ENCODE assay signal across 10 cellular contexts in the genomic region with DNA sequence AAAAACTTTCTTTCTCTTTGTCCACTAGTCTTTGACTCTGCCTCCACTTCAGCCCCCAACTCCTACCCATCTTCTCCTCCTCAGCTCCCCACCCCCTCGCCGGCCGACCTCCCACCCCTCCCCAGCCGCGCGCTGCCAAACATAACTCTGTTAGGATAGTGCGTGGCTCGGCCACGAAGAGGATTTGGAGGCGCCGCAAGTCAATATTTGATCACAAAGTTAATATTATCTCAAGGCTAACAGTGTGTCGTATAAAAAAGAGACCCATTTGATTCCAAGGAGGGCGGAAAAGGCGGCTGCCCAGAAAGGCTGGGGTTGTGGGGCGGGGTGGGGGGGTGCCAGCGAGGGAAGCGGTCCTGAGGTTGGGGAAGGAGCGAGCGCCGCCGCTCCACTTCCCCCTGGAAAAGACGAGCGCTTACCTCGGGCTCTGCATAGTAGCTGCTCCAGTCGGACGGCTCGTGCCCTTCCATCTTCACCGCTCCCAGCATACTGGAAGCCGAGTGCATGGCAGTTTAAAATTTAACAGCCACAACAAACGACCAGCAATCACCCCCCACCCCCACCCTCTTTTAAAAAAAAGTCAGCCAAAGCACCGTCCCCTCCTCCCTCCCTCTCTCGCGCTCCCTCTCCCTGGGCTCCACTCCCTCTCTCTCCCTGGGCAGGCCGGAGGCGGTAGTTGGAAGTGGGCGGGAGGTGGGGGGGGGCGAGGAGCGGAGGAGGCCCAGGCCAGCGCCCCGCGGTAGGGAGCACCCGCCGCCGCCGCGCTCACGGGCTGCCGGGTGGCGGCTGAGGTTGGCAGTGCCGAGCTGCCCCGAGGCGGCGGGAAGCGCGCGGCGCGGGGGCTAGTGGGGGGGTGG. TPM values are rescaled to one million over a fixed set of nuclear protein-coding genes. Genes with fewer than 3 reads are reported as not detected.
A peak's percentile ranks its signal among the peaks of the same experiment; 100 is the strongest.
DNase-seq lines count a peak whose midpoint lies in the region; ATAC-seq, FAIRE-seq and TF ChIP-seq lines count a peak whose summit lies in the region.
"Had no signal": no experiment of that assay in that cellular context is flagged by ENCODE, and none has a peak within 500 bp of the region (broad histone marks: within the 10 kb centered on the region; RNA-seq: fewer than 3 reads in every experiment).

Gene FOXA2 (minus strand): TSS at position 800 of the 857 bp plus-strand sequence. CDS start 294 bp downstream, at position 506.

- no peak for ATAC-seq in HG02840 (IDR thresholded peaks at IDR 0.05; ENCODE audit: low FRiP score, unreplicated experiment)

- TF ChIP-seq CTCF in kidney epithelial cell (IDR thresholded peaks at IDR 0.05; ENCODE audit: insufficient read depth, low read length, poor library complexity, severe bottlenecking) (no peak), thyroid gland (IDR thresholded peaks at IDR 0.05) (no peak)

- H3K27ac ChIP-seq in thyroid gland: peak within 1 kb of the TSS in 2 of 3 donors; percentile 84 to 85

- peaks cover 17 to 31% of the 10 kb centered on the region in 2 donors for H3K4me1 ChIP-seq in thyroid gland

- H3K4me1 Mint-ChIP-seq in T-helper 1 cell treated with Interleukin-12 subunit alpha and Interleukin-12 subunit beta and Interleukin-4 antibody, amounts not matched to agents 30 μg/mL and 1 μg/mL, for 36 hours (ENCODE audit: low read depth): no peaks in the 10 kb centered on the region

- H3K4me3 Mint-ChIP-seq in T-helper 1 cell treated with Interleukin-12 subunit alpha and Interleukin-12 subunit beta and Interleukin-4 antibody, amounts not matched to agents 30 μg/mL and 1 μg/mL, for 36 hours: no peak within 1 kb of the TSS

- FAIRE-seq in RCC 7860 (lab: Jason Lieb, UNC) (no peak), HTR-8/SVneo (lab: Jason Lieb, UNC) (no peak)

- peaks cover 74% of the 10 kb centered on the region for H3K27me3 Mint-ChIP-seq in T-helper 1 cell treated with Interleukin-12 subunit alpha and Interleukin-12 subunit beta and Interleukin-4 antibody, amounts not matched to agents 30 μg/mL and 1 μg/mL, for 36 hours (ENCODE audit: low read depth)

- H3K4me3 ChIP-seq in kidney epithelial cell (ENCODE audit: low read depth, low read length): peak within 1 kb of the TSS; percentile 18
- H3K4me3 ChIP-seq in thyroid gland (replicated peaks in 1 of 3): peak within 1 kb of the TSS in 2 of 3 donors; percentile 41 to 43

- TF ChIP-seq POLR2A in thyroid gland (IDR thresholded peaks at IDR 0.05): peak in 1 of 2 donors; percentile 11

- WGBS in thyroid gland, 2 donors: 1% methylated on average over 37 to 39 of the region's 58 CpGs

- H3K27ac Mint-ChIP-seq in T-helper 1 cell treated with Interleukin-12 subunit alpha and Interleukin-12 subunit beta and Interleukin-4 antibody, amounts not matched to agents 30 μg/mL and 1 μg/mL, for 36 hours: peak within 1 kb of the TSS; percentile 59

- H3K27me3 ChIP-seq in kidney epithelial cell (ENCODE audit: control insufficient read depth, insufficient read depth, low read length) (peaks cover 75% of the 10 kb centered on the region), thyroid gland (peaks cover 6% of the 10 kb centered on the region)

- intact Hi-C loops in thyroid gland (cut with DNase I): loop anchor here (10.0 kb wide), 2 partner anchors 101 to 129 kb away; no protein-coding TSS in a partner anchor

- H3K36me3 Mint-ChIP-seq in T-helper 1 cell treated with Interleukin-12 subunit alpha and Interleukin-12 subunit beta and Interleukin-4 antibody, amounts not matched to agents 30 μg/mL and 1 μg/mL, for 36 hours (ENCODE audit: low read depth): no peaks in the 10 kb centered on the region

- H3K36me3 ChIP-seq in kidney epithelial cell (ENCODE audit: control insufficient read depth, insufficient read depth, low read length) (no peaks in the 10 kb centered on the region), thyroid gland (no peaks in the 10 kb centered on the region)

- DNase-seq in T-helper 1 cell: no peak
- peak; percentile 43 for DNase-seq in RCC 7860 (ENCODE audit: low spot score)
- DNase-seq in kidney epithelial cell (ENCODE audit: low read depth): no peak
- DNase-seq in thyroid gland: peak; percentile 60 to 80
- no peak for DNase-seq in HTR-8/SVneo (ENCODE audit: insufficient read length, low spot score)
- no peak for DNase-seq in T1000 (lab: John Stamatoyannopoulos, UW)
- DNase-seq: aorta, islet precursor cell had no signal

- no peaks in the 10 kb centered on the region for H3K9me3 ChIP-seq in thyroid gland

- no peaks in the 10 kb centered on the region for H3K9me3 Mint-ChIP-seq in T-helper 1 cell treated with Interleukin-12 subunit alpha and Interleukin-12 subunit beta and Interleukin-4 antibody, amounts not matched to agents 30 μg/mL and 1 μg/mL, for 36 hours

RNA-seq across cellular contexts. Expression of gene FOXA2, which starts in this region (rescaled TPM):
- total RNA-seq in kidney epithelial cell: 0.04 and 0.27 TPM in 2 replicates
- 10 to 100 TPM in 1 of 4 donors, 1 to 10 TPM in 3; 1.5 to 15.5 (median 4.7) TPM for total RNA-seq in thyroid gland
- total RNA-seq: aorta had no signal

Comparison
In these comparisons a context has a peak if more than half of its experiments do, and no peak if none do; other contexts are left out.
1. DNase-seq: peak in RCC 7860 (single experiment) and thyroid gland (2 of 2); none in T-helper 1 cell (0 of 5), kidney epithelial cell (single experiment), HTR-8/SVneo (single experiment) and T1000 (single experiment).